Comparison of ENCODE assay signal across 22 cellular contexts in the genomic region with DNA sequence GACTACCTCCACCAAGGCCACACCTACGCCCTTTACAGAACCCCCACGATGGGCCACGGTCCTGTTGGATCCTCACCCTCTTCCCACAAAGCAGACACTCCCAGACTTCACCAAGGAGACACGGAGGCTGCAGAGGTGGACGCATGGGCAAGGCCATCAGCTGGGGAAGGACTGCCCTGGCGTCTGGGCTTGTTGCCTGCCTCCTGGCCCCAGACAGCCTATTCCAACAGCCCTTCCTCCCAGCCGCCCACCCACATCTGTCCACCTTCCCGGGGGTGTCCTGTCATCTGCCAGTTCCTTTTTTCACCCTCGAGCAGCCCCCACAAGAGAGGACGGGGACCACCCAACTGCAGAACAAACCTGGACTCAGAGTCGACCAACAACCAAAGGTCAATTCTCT. TPM values are rescaled to one million over a fixed set of nuclear protein-coding genes. Genes with fewer than 3 reads are reported as not detected.
"Had no signal": no experiment of that assay in that cellular context is flagged by ENCODE, and none has a peak within 500 bp of the region (broad histone marks: within the 10 kb centered on the region; RNA-seq: fewer than 3 reads in every experiment).

No MANE protein-coding gene starts in this region.

- H3K27ac Mint-ChIP-seq: naive thymus-derived CD8-positive, alpha-beta T cell; progenitor cell of endocrine pancreas had no signal

- H3K4me2 ChIP-seq: hepatocyte had no signal

- H3K36me3 ChIP-seq: esophagus muscularis mucosa, gastroesophageal sphincter, ovary, sigmoid colon, upper lobe of left lung, uterus had no signal

- H2AFZ ChIP-seq: hepatocyte had no signal

- H3K4me1 ChIP-seq: esophagus muscularis mucosa, gastroesophageal sphincter, sigmoid colon, uterus had no signal

- H3K27me3 ChIP-seq: dorsolateral prefrontal cortex, hepatocyte, ovary, upper lobe of left lung, uterus had no signal

- ATAC-seq: gastroesophageal sphincter; mucosa of descending colon; naive thymus-derived CD8-positive, alpha-beta T cell had no signal

- H3K4me3 Mint-ChIP-seq: naive thymus-derived CD8-positive, alpha-beta T cell had no signal

- H3K4me3 ChIP-seq: dorsolateral prefrontal cortex, esophagus muscularis mucosa, gastroesophageal sphincter, hepatocyte, mucosa of descending colon, ovary, sigmoid colon, skin epidermis, upper lobe of left lung, uterus had no signal

- H3K27ac ChIP-seq: dorsolateral prefrontal cortex, esophagus muscularis mucosa, gastroesophageal sphincter, hepatocyte, ovary, sigmoid colon, skin epidermis, upper lobe of left lung, uterus had no signal

- H3K9me3 ChIP-seq: esophagus muscularis mucosa, gastroesophageal sphincter, mucosa of descending colon, ovary, sigmoid colon, upper lobe of left lung, uterus had no signal

- DNase-seq: central memory CD4-positive, alpha-beta T cell; cortex of kidney; effector CD8-positive, alpha-beta T cell; nucleus accumbens; ovary; sigmoid colon; stimulated activated CD4-positive, alpha-beta T cell treated with anti-CD3 and anti-CD28 coated beads, Interleukin-12 subunit alpha, Interleukin-12 subunit beta, amount 100 ng/mL, for 4 hours; stimulated activated naive CD4-positive, alpha-beta T cell treated with Interleukin-2 at 50 U/mL for 16 hours; uterus had no signal

RNA-seq across cellular contexts. Expression of a gene that starts 28.9 kb away (rescaled TPM):
- total RNA-seq: fibroblast of villous mesenchyme; kidney epithelial cell; naive thymus-derived CD8-positive, alpha-beta T cell; sigmoid colon; upper lobe of left lung had no signal
- polyA plus RNA-seq: naive thymus-derived CD8-positive, alpha-beta T cell had no signal

RNA-seq across cellular contexts. Expression of a gene that starts 39.5 kb away (rescaled TPM):
- total RNA-seq: dorsolateral prefrontal cortex; esophagus muscularis mucosa; fibroblast of villous mesenchyme; gastroesophageal sphincter; hepatocyte; kidney epithelial cell; lower leg skin; mucosa of descending colon; naive thymus-derived CD8-positive, alpha-beta T cell; sigmoid colon; uterus had no signal
- polyA plus RNA-seq: hepatocyte; naive thymus-derived CD8-positive, alpha-beta T cell; neural cell; ovary had no signal
